Comparison of ENCODE assay signal across 1 cellular context in the genomic region with DNA sequence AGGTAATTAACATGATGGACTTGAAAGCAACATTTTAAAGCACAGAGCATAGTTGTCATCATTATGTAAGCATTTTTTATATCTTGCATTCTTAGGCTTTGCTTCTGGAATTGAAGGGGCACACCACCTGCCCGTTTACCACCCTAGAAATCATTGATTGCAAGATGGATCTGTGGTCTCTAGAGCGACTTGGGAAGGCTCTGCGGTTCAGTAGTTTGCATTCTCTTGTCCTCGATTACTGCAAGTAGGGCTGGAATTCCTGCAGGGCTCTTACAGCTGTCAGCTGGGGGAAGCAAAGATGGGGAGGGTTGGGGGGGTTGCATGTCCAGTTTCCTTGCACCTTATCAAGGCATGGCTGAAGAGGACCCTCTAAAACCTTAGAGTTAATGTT.
TF ChIP-seq lines count a peak whose summit lies in the region.

No MANE protein-coding gene starts in this region.

TF ChIP-seq in GM23338, 12 proteins besides CTCF, POLR2A, EP300 and RAD21 (continued from another document):
- TF ChIP-seq, protein P1, sequence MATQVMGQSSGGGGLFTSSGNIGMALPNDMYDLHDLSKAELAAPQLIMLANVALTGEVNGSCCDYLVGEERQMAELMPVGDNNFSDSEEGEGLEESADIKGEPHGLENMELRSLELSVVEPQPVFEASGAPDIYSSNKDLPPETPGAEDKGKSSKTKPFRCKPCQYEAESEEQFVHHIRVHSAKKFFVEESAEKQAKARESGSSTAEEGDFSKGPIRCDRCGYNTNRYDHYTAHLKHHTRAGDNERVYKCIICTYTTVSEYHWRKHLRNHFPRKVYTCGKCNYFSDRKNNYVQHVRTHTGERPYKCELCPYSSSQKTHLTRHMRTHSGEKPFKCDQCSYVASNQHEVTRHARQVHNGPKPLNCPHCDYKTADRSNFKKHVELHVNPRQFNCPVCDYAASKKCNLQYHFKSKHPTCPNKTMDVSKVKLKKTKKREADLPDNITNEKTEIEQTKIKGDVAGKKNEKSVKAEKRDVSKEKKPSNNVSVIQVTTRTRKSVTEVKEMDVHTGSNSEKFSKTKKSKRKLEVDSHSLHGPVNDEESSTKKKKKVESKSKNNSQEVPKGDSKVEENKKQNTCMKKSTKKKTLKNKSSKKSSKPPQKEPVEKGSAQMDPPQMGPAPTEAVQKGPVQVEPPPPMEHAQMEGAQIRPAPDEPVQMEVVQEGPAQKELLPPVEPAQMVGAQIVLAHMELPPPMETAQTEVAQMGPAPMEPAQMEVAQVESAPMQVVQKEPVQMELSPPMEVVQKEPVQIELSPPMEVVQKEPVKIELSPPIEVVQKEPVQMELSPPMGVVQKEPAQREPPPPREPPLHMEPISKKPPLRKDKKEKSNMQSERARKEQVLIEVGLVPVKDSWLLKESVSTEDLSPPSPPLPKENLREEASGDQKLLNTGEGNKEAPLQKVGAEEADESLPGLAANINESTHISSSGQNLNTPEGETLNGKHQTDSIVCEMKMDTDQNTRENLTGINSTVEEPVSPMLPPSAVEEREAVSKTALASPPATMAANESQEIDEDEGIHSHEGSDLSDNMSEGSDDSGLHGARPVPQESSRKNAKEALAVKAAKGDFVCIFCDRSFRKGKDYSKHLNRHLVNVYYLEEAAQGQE (IDR thresholded peaks at IDR 0.05; ENCODE audit: unreplicated experiment), result no peak
- TF ChIP-seq ETS1 (IDR thresholded peaks at IDR 0.05), result no peak
- TF ChIP-seq ZNF462 (CRISPR knock-in tag; IDR thresholded peaks at IDR 0.05), result no peak
- TF ChIP-seq ZNF331 (CRISPR knock-in tag; IDR thresholded peaks at IDR 0.05; ENCODE audit: low read depth), result no peak
- no peak for TF ChIP-seq CREB1 (CRISPR knock-in tag; IDR thresholded peaks at IDR 0.05; ENCODE audit: low read depth)
- TF ChIP-seq NANOG (IDR thresholded peaks at IDR 0.05; ENCODE audit: borderline replicate concordance), result no peak
- no peak for TF ChIP-seq EZH2phosphoT487 (IDR thresholded peaks at IDR 0.05; ENCODE audit: unreplicated experiment)
- no peak for TF ChIP-seq JUNB (IDR thresholded peaks at IDR 0.05; ENCODE audit: unreplicated experiment)
